Comparison of ENCODE assay signal across 1 cellular context in genomic region chr16:27359615-27360014, GRCh38.
TF ChIP-seq lines count a peak whose summit lies in the region.

No MANE protein-coding gene starts in this region.

TF ChIP-seq in K562, 482 proteins besides CTCF, POLR2A, EP300 and RAD21 (continued from another document):
- TF ChIP-seq THAP7 (CRISPR knock-in tag; IDR thresholded peaks at IDR 0.05): no peak
TF ChIP-seq in K562: peak in this region for 2.
